In genomic region chr12:132214161-132214476, GRCh38 we compare ENCODE assay signal across 27 cellular contexts.
"Had no signal": no experiment of that assay in that cellular context is flagged by ENCODE, and none has a peak within 500 bp of the region (broad histone marks: within the 10 kb centered on the region; RNA-seq: fewer than 3 reads in every experiment).

No MANE protein-coding gene starts in this region.

- H3K79me2 ChIP-seq: parathyroid adenoma had no signal

- H3K9ac ChIP-seq: parathyroid adenoma had no signal

- H3K36me3 ChIP-seq: ovary, right lobe of liver, sigmoid colon, stomach, thoracic aorta, thyroid gland, tibial nerve, upper lobe of left lung, vagina had no signal

- H3K27ac ChIP-seq: ovary, parathyroid adenoma, psoas muscle, right lobe of liver, sigmoid colon, stomach, thoracic aorta, thyroid gland, tibial nerve, upper lobe of left lung, vagina had no signal

- H3K27me3 ChIP-seq: ovary, right lobe of liver, thyroid gland, upper lobe of left lung, vagina had no signal

- H3K9me3 Mint-ChIP-seq: stimulated activated naive CD8-positive, alpha-beta T cell treated with anti-CD3 and anti-CD28 coated beads, Interleukin-15, Interleukin-2, amounts not matched to agents 100 ng/mL and 50 ng/mL, for 24 hours had no signal

- H3K36me3 Mint-ChIP-seq: natural killer cell; stimulated activated effector memory CD8-positive, alpha-beta T cell treated with anti-CD3 and anti-CD28 coated beads, Interleukin-12 subunit alpha, Interleukin-12 subunit beta, amount 100 ng/mL, for 72 hours had no signal

- H3K9me3 ChIP-seq: ovary, psoas muscle, right lobe of liver, sigmoid colon, thoracic aorta, thyroid gland, upper lobe of left lung, vagina had no signal

- H3K4me3 ChIP-seq: ovary, psoas muscle, right lobe of liver, sigmoid colon, stomach, thoracic aorta, thyroid gland, tibial nerve, upper lobe of left lung, vagina had no signal

- DNase-seq: naive thymus-derived CD4-positive, alpha-beta T cell; natural killer cell; occipital lobe; ovary; psoas muscle; right lobe of liver; sigmoid colon; small intestine; stimulated activated CD4-positive, alpha-beta T cell treated with anti-CD3 and anti-CD28 coated beads, Interleukin-15, amount 100 ng/mL, for 24 hours; stimulated activated CD4-positive, alpha-beta T cell treated with anti-CD3 and anti-CD28 coated beads, Interleukin-2, amount 100 ng/mL, for 24 hours; stimulated activated CD4-positive, alpha-beta T cell treated with anti-CD3 and anti-CD28 coated beads, Interleukin-2, amount 100 ng/mL, for 48 hours; stimulated activated CD4-positive, alpha-beta T cell treated with anti-CD3 and anti-CD28 coated beads, Interleukin-4, amount 100 ng/mL, for 24 hours; stimulated activated naive B cell treated with anti-CD40 and anti-IgM and Interleukin-4, amounts not matched to agents 10 μg/mL and 1 μg/mL and 100 μg/mL, for 72 hours; stimulated activated naive CD4-positive, alpha-beta T cell treated with Interleukin-2 at 50 U/mL for 16 hours; stomach; trophoblast cell; upper lobe of left lung had no signal

- H2AFZ ChIP-seq: parathyroid adenoma had no signal

- H3K4me3 Mint-ChIP-seq: natural killer cell; stimulated activated effector memory CD8-positive, alpha-beta T cell treated with anti-CD3 and anti-CD28 coated beads, Interleukin-12 subunit alpha, Interleukin-12 subunit beta, amount 100 ng/mL, for 72 hours; stimulated activated naive B cell treated with anti-CD40 and anti-IgM and Interleukin-4, amounts not matched to agents 10 μg/mL and 1 μg/mL and 100 μg/mL, for 72 hours; stimulated activated naive CD8-positive, alpha-beta T cell treated with anti-CD3 and anti-CD28 coated beads, Interleukin-15, Interleukin-2, amounts not matched to agents 100 ng/mL and 50 ng/mL, for 24 hours had no signal

- H3K27ac Mint-ChIP-seq: naive thymus-derived CD4-positive, alpha-beta T cell; nephron; progenitor cell of endocrine pancreas; stimulated activated naive CD8-positive, alpha-beta T cell treated with anti-CD3 and anti-CD28 coated beads, Interleukin-15, Interleukin-2, amounts not matched to agents 100 ng/mL and 50 ng/mL, for 24 hours had no signal

- H3K4me1 ChIP-seq: psoas muscle, right lobe of liver, sigmoid colon, stomach, tibial nerve, vagina had no signal

- ATAC-seq: naive thymus-derived CD4-positive, alpha-beta T cell; natural killer cell; psoas muscle; right cardiac atrium; right lobe of liver; stimulated activated effector memory CD8-positive, alpha-beta T cell treated with anti-CD3 and anti-CD28 coated beads, Interleukin-12 subunit alpha, Interleukin-12 subunit beta, amount 100 ng/mL, for 72 hours; stimulated activated naive B cell treated with anti-CD40 and anti-IgM and Interleukin-4, amounts not matched to agents 10 μg/mL and 1 μg/mL and 100 μg/mL, for 72 hours had no signal
